In genomic region chr5:134553816-134554215, GRCh38 we compare ENCODE assay signal across 10 cellular contexts. TPM values are rescaled to one million over a fixed set of nuclear protein-coding genes. Genes with fewer than 3 reads are reported as not detected.
DNase-seq lines count a peak whose midpoint lies in the region; ATAC-seq and TF ChIP-seq lines count a peak whose summit lies in the region.
"Had no signal": no experiment of that assay in that cellular context is flagged by ENCODE, and none has a peak within 500 bp of the region (broad histone marks: within the 10 kb centered on the region; RNA-seq: fewer than 3 reads in every experiment).

No MANE protein-coding gene starts in this region.

- H3K36me3 ChIP-seq in hepatocyte (replicated peaks; ENCODE audit: insufficient read depth, low read depth), result no peaks in the 10 kb centered on the region
- H3K36me3 ChIP-seq in suprapubic skin, result peaks cover 47% of the 10 kb centered on the region
- H3K36me3 ChIP-seq: neural progenitor cell, SJCRH30 had no signal

- peaks cover 12% of the 10 kb centered on the region for H3K4me1 ChIP-seq in hepatocyte (ENCODE audit: insufficient read depth)
- H3K4me1 ChIP-seq in suprapubic skin, result peaks cover 48% of the 10 kb centered on the region
- H3K4me1 ChIP-seq: neural progenitor cell, SJCRH30 had no signal

- no peak for ATAC-seq in activated CD8-positive, alpha-beta T cell treated with anti-CD3 and anti-CD28 coated beads for 36 hours
- ATAC-seq in activated CD8-positive, alpha-beta T cell treated with anti-CD3 and anti-CD28 coated beads, Interleukin-2, amount 10 ng/mL, durations not matched to agents 7 days and 5 days, result no peak
- no peak for ATAC-seq in HG03457 (IDR thresholded peaks at IDR 0.05; ENCODE audit: unreplicated experiment)

- TF ChIP-seq EP300 in suprapubic skin (IDR thresholded peaks at IDR 0.05), result no peak

- no peaks in the 10 kb centered on the region for H3K27me3 Mint-ChIP-seq in activated CD8-positive, alpha-beta T cell treated with anti-CD3 and anti-CD28 coated beads for 36 hours
- no peaks in the 10 kb centered on the region for H3K27me3 Mint-ChIP-seq in activated CD8-positive, alpha-beta T cell treated with anti-CD3 and anti-CD28 coated beads, Interleukin-2, amount 10 ng/mL, durations not matched to agents 7 days and 5 days (ENCODE audit: low read depth)

- peak overlapping the region; percentile 99 for H3K27ac Mint-ChIP-seq in activated CD8-positive, alpha-beta T cell treated with anti-CD3 and anti-CD28 coated beads for 36 hours
- H3K27ac Mint-ChIP-seq in activated CD8-positive, alpha-beta T cell treated with anti-CD3 and anti-CD28 coated beads, Interleukin-2, amount 10 ng/mL, durations not matched to agents 7 days and 5 days, result no peak overlapping the region
- H3K27ac Mint-ChIP-seq: neural progenitor cell had no signal

- peaks cover 60% of the 10 kb centered on the region for H3K4me1 Mint-ChIP-seq in activated CD8-positive, alpha-beta T cell treated with anti-CD3 and anti-CD28 coated beads for 36 hours (ENCODE audit: low read depth)
- peaks cover 40% of the 10 kb centered on the region for H3K4me1 Mint-ChIP-seq in activated CD8-positive, alpha-beta T cell treated with anti-CD3 and anti-CD28 coated beads, Interleukin-2, amount 10 ng/mL, durations not matched to agents 7 days and 5 days (ENCODE audit: low read depth)

- peaks cover 12% of the 10 kb centered on the region for H4K20me1 ChIP-seq in hepatocyte (ENCODE audit: insufficient read depth, poor library complexity, severe bottlenecking)

- no peaks in the 10 kb centered on the region for H3K9me2 ChIP-seq in hepatocyte (replicated peaks; ENCODE audit: insufficient read depth)

- DNase-seq in activated CD8-positive, alpha-beta T cell treated with anti-CD3 and anti-CD28 coated beads for 36 hours, result no peak
- DNase-seq in activated CD8-positive, alpha-beta T cell treated with anti-CD3 and anti-CD28 coated beads, Interleukin-2, amount 10 ng/mL, durations not matched to agents 7 days and 5 days, result no peak
- DNase-seq in hepatocyte (ENCODE audit: low spot score) (no peak), suprapubic skin (ENCODE audit: low spot score in 2 of 2) (no peak), 8988T (no peak), HK-2 (ENCODE audit: unreplicated experiment) (no peak)

- H3K79me2 ChIP-seq in hepatocyte, result peaks cover 12% of the 10 kb centered on the region

- POLR2A ChIA-PET in activated CD8-positive, alpha-beta T cell treated with anti-CD3 and anti-CD28 coated beads for 36 hours (lab: Charles Lee), result interaction anchor here (1.5 to 2.8 kb wide), 3 partner anchors 9 to 27 kb away, joined by 4 to 16 read pairs (median 15); partner anchors contain the start of gene JADE2
- POLR2A ChIA-PET in activated CD8-positive, alpha-beta T cell treated with anti-CD3 and anti-CD28 coated beads, Interleukin-2, amount 10 ng/mL, durations not matched to agents 7 days and 5 days (lab: Charles Lee), result interaction anchor here (1.0 kb wide), 2 partner anchors 27 to 29 kb away, joined by 4 read pairs; no protein-coding TSS in a partner anchor

- TF ChIP-seq CTCF in activated CD8-positive, alpha-beta T cell treated with anti-CD3 and anti-CD28 coated beads for 36 hours (IDR thresholded peaks at IDR 0.05), result no peak
- TF ChIP-seq CTCF in VCaP (conservative IDR thresholded peaks at IDR 0.05) (no peak), hepatocyte (IDR thresholded peaks at IDR 0.05; ENCODE audit: poor library complexity) (no peak), suprapubic skin (IDR thresholded peaks at IDR 0.05) (no peak)

- no peak overlapping the region for H3K4me3 Mint-ChIP-seq in activated CD8-positive, alpha-beta T cell treated with anti-CD3 and anti-CD28 coated beads for 36 hours
- H3K4me3 Mint-ChIP-seq in activated CD8-positive, alpha-beta T cell treated with anti-CD3 and anti-CD28 coated beads, Interleukin-2, amount 10 ng/mL, durations not matched to agents 7 days and 5 days, result no peak overlapping the region
- H3K4me3 Mint-ChIP-seq: neural progenitor cell had no signal

- CTCF ChIA-PET in activated CD8-positive, alpha-beta T cell treated with anti-CD3 and anti-CD28 coated beads for 36 hours (lab: Charles Lee), result interaction anchor here (1.9 to 2.8 kb wide), 3 partner anchors 10 to 25 kb away, joined by 5 to 24 read pairs (median 11); no protein-coding TSS in a partner anchor
- CTCF ChIA-PET in activated CD8-positive, alpha-beta T cell treated with anti-CD3 and anti-CD28 coated beads, Interleukin-2, amount 10 ng/mL, durations not matched to agents 7 days and 5 days (lab: Charles Lee), result interaction anchor here (1.4 to 2.7 kb wide), 4 partner anchors 21 to 142 kb away, joined by 3 to 19 read pairs (median 6); partner anchors contain the start of gene CDKN2AIPNL

- H3K9me3 Mint-ChIP-seq in activated CD8-positive, alpha-beta T cell treated with anti-CD3 and anti-CD28 coated beads for 36 hours, result no peaks in the 10 kb centered on the region
- no peaks in the 10 kb centered on the region for H3K9me3 Mint-ChIP-seq in activated CD8-positive, alpha-beta T cell treated with anti-CD3 and anti-CD28 coated beads, Interleukin-2, amount 10 ng/mL, durations not matched to agents 7 days and 5 days (ENCODE audit: insufficient read depth)

- peaks cover 49% of the 10 kb centered on the region for H3K36me3 Mint-ChIP-seq in activated CD8-positive, alpha-beta T cell treated with anti-CD3 and anti-CD28 coated beads for 36 hours (ENCODE audit: low read depth)
- peaks cover 42% of the 10 kb centered on the region for H3K36me3 Mint-ChIP-seq in activated CD8-positive, alpha-beta T cell treated with anti-CD3 and anti-CD28 coated beads, Interleukin-2, amount 10 ng/mL, durations not matched to agents 7 days and 5 days (ENCODE audit: low read depth)

- H3K9me3 ChIP-seq in hepatocyte (ENCODE audit: low read depth) (no peaks in the 10 kb centered on the region), suprapubic skin (no peaks in the 10 kb centered on the region)
- H3K9me3 ChIP-seq: SJCRH30 had no signal

- no peak overlapping the region for H3K4me2 ChIP-seq in hepatocyte
- H3K4me2 ChIP-seq: neural progenitor cell had no signal

- H3K4me3 ChIP-seq in hepatocyte (no peak overlapping the region), suprapubic skin (no peak overlapping the region)
- H3K4me3 ChIP-seq: neural progenitor cell, SJCRH30 had no signal

- intact Hi-C loops in activated CD8-positive, alpha-beta T cell treated with anti-CD3 and anti-CD28 coated beads for 36 hours (cut with micrococcal nuclease), result no loop called here

- WGBS in hepatocyte (ENCODE audit: low lambda C conversion rate, missing lambda C conversion rate), result 84% methylated on average over 6 of the region's 6 CpGs
- WGBS in suprapubic skin, result 49% methylated on average over 6 of the region's 6 CpGs

- no peaks in the 10 kb centered on the region for H3K27me3 ChIP-seq in hepatocyte
- no peaks in the 10 kb centered on the region for H3K27me3 ChIP-seq in suprapubic skin
- H3K27me3 ChIP-seq: neural progenitor cell, SJCRH30 had no signal

- H2AFZ ChIP-seq in hepatocyte, result no peak overlapping the region
- H2AFZ ChIP-seq: neural progenitor cell had no signal

- peak overlapping the region; percentile 85 for H3K27ac ChIP-seq in VCaP
- peak overlapping the region; percentile 42 for H3K27ac ChIP-seq in hepatocyte
- peak overlapping the region; percentile 16 for H3K27ac ChIP-seq in suprapubic skin
- H3K27ac ChIP-seq: neural progenitor cell, SJCRH30 had no signal

- no peak for TF ChIP-seq POLR2A in suprapubic skin (IDR thresholded peaks at IDR 0.05)

RNA-seq across cellular contexts. Expression of gene JADE2, which starts 28.3 kb away (rescaled TPM):
- 10 to 100 TPM; 58.7 to 61.2 TPM for total RNA-seq in activated CD8-positive, alpha-beta T cell treated with anti-CD3 and anti-CD28 coated beads for 36 hours
- total RNA-seq in activated CD8-positive, alpha-beta T cell treated with anti-CD3 and anti-CD28 coated beads, Interleukin-2, amount 10 ng/mL, durations not matched to agents 7 days and 5 days, result 10 to 100 TPM; 79.9 to 86.0 TPM
- total RNA-seq in hepatocyte, result 35.4 and 36.1 TPM in 2 replicates
- 14.9 and 15.2 TPM in 2 replicates for polyA plus RNA-seq in hepatocyte
- total RNA-seq in suprapubic skin, result 10 to 100 TPM; 31.4 to 62.1 (median 56.6) TPM

Comparison
In these comparisons a context has a peak if more than half of its experiments do, and no peak if none do; other contexts are left out.
1. H3K27ac ChIP-seq: peak in every context shown above with its lines; median percentile 85 in VCaP; 42 in hepatocyte; 16 in suprapubic skin.